ENCODE assay signal across 1 cellular context in the genomic region with DNA sequence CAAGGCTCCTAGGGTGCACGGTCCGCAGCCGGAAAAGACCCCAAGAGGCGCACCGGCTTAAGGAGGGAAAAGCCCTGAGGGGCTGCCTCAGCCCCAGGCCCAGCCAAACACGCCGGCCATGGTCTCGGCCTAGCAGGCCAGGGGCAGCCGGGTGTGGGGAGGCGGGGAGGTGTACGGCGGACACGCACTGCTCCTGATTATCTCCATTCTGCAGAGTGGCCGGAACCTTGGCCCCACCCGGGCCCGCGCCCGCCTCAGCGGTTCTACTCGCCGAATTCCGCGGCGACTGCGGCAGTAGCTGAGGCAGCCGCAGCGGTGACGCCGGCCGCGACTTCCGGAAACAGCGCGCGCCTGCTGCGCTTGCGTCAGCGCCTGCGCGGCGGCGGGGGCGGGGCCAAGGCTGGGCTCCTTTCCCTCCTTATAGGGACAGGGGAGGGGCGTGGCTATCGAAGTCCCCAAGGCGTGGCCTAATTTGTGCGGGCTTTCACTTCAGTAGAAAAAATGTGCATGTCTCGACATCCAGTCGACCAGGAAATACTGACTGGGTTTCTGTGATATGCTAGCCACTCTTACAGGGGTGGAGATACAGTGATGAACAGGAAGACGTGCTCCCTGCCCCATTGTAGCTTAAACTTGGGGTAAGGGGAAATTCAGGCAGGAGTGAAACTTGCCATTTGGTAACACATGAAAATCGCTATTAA.
A peak's percentile ranks its signal among the peaks of the same experiment; 100 is the strongest.
TF ChIP-seq lines count a peak whose summit lies in the region.

A gene with protein sequence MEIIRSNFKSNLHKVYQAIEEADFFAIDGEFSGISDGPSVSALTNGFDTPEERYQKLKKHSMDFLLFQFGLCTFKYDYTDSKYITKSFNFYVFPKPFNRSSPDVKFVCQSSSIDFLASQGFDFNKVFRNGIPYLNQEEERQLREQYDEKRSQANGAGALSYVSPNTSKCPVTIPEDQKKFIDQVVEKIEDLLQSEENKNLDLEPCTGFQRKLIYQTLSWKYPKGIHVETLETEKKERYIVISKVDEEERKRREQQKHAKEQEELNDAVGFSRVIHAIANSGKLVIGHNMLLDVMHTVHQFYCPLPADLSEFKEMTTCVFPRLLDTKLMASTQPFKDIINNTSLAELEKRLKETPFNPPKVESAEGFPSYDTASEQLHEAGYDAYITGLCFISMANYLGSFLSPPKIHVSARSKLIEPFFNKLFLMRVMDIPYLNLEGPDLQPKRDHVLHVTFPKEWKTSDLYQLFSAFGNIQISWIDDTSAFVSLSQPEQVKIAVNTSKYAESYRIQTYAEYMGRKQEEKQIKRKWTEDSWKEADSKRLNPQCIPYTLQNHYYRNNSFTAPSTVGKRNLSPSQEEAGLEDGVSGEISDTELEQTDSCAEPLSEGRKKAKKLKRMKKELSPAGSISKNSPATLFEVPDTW (minus strand): TSS at position 342 of the 701 bp plus-strand sequence. CDS start 135 bp downstream, at position 207.

TF ChIP-seq in K562, 482 proteins besides CTCF, POLR2A, EP300 and RAD21 (continued from another document and continues in another):
- TF ChIP-seq ZNF57 (CRISPR knock-in tag; IDR thresholded peaks at IDR 0.05) (no peak), ZNF274 (IDR thresholded peaks at IDR 0.05; ENCODE audit: borderline replicate concordance, low read depth, low read length) (no peak), TGIF2 (CRISPR knock-in tag; IDR thresholded peaks at IDR 0.05) (no peak), NR1H2 (CRISPR knock-in tag; IDR thresholded peaks at IDR 0.05) (no peak), ZNF76 (CRISPR knock-in tag; IDR thresholded peaks at IDR 0.05; ENCODE audit: borderline replicate concordance) (no peak), ETS2 (tag; IDR thresholded peaks at IDR 0.05; ENCODE audit: borderline replicate concordance, poor library complexity, severe bottlenecking) (no peak), RCOR1 (IDR thresholded peaks at IDR 0.05; ENCODE audit: borderline replicate concordance in 1 of 2, low read depth in 2 of 2, low read length in 2 of 2) (no peak; a peak in 1 of 4 replicates), TAF1 (IDR thresholded peaks at IDR 0.05; ENCODE audit: control insufficient read depth, extremely low read depth, insufficient read depth, low read length, severe bottlenecking) (peak; percentile 86), ATF1 (CRISPR knock-in tag; IDR thresholded peaks at IDR 0.05) (no peak), ATF1 (tag; IDR thresholded peaks at IDR 0.05) (peak; percentile 93), ZNF785 (CRISPR knock-in tag; IDR thresholded peaks at IDR 0.05) (no peak), ZNF165 (CRISPR knock-in tag; IDR thresholded peaks at IDR 0.05; ENCODE audit: borderline replicate concordance) (no peak), ASH1L (IDR thresholded peaks at IDR 0.05; ENCODE audit: borderline replicate concordance, low read depth, partially characterized antibody) (no peak), YBX1 (IDR thresholded peaks at IDR 0.05) (no peak), C11orf30 (IDR thresholded peaks at IDR 0.05; ENCODE audit: low read depth) (peak; percentile 46), XRCC4 (IDR thresholded peaks at IDR 0.05; ENCODE audit: extremely low read depth, insufficient read depth, insufficient read length) (no peak), MEIS2 (IDR thresholded peaks at IDR 0.05; ENCODE audit: partially characterized antibody) (peak; percentile 89), ZNF778 (CRISPR knock-in tag; IDR thresholded peaks at IDR 0.05) (no peak), TRIM28 (IDR thresholded peaks at IDR 0.05) (no peak), CHD1 (IDR thresholded peaks at IDR 0.05; ENCODE audit: low read length) (no peak), MBD2 (IDR thresholded peaks at IDR 0.05; ENCODE audit: borderline replicate concordance, low read depth) (peak; percentile 52), GATA2 (CRISPR knock-in tag; IDR thresholded peaks at IDR 0.05) (no peak), MYBL2 (IDR thresholded peaks at IDR 0.05; ENCODE audit: low read depth) (no peak), MYBL2 (CRISPR knock-in tag; IDR thresholded peaks at IDR 0.05; ENCODE audit: borderline replicate concordance) (no peak), ZNF174 (CRISPR knock-in tag; IDR thresholded peaks at IDR 0.05) (no peak), POLR3G (IDR thresholded peaks at IDR 0.05; ENCODE audit: extremely low read depth, insufficient read length, insufficient replicate concordance) (no peak), YY1 (IDR thresholded peaks at IDR 0.05; ENCODE audit: borderline replicate concordance in 1 of 3, control insufficient read depth in 1 of 3, extremely low read depth in 1 of 3, insufficient read depth in 3 of 3, insufficient read length in 1 of 3, insufficient replicate concordance in 2 of 3, low read depth in 1 of 3, low read length in 2 of 3) (peak in 2 of 3 experiments; percentile 30 to 50), SIX5 (IDR thresholded peaks at IDR 0.05; ENCODE audit: borderline replicate concordance in 1 of 2, insufficient read depth in 1 of 2, low read depth in 1 of 2, low read length in 2 of 2) (no peak), ETV5 (CRISPR knock-in tag; IDR thresholded peaks at IDR 0.05; ENCODE audit: low read depth) (peak; percentile 72)
- TF ChIP-seq, protein P1, sequence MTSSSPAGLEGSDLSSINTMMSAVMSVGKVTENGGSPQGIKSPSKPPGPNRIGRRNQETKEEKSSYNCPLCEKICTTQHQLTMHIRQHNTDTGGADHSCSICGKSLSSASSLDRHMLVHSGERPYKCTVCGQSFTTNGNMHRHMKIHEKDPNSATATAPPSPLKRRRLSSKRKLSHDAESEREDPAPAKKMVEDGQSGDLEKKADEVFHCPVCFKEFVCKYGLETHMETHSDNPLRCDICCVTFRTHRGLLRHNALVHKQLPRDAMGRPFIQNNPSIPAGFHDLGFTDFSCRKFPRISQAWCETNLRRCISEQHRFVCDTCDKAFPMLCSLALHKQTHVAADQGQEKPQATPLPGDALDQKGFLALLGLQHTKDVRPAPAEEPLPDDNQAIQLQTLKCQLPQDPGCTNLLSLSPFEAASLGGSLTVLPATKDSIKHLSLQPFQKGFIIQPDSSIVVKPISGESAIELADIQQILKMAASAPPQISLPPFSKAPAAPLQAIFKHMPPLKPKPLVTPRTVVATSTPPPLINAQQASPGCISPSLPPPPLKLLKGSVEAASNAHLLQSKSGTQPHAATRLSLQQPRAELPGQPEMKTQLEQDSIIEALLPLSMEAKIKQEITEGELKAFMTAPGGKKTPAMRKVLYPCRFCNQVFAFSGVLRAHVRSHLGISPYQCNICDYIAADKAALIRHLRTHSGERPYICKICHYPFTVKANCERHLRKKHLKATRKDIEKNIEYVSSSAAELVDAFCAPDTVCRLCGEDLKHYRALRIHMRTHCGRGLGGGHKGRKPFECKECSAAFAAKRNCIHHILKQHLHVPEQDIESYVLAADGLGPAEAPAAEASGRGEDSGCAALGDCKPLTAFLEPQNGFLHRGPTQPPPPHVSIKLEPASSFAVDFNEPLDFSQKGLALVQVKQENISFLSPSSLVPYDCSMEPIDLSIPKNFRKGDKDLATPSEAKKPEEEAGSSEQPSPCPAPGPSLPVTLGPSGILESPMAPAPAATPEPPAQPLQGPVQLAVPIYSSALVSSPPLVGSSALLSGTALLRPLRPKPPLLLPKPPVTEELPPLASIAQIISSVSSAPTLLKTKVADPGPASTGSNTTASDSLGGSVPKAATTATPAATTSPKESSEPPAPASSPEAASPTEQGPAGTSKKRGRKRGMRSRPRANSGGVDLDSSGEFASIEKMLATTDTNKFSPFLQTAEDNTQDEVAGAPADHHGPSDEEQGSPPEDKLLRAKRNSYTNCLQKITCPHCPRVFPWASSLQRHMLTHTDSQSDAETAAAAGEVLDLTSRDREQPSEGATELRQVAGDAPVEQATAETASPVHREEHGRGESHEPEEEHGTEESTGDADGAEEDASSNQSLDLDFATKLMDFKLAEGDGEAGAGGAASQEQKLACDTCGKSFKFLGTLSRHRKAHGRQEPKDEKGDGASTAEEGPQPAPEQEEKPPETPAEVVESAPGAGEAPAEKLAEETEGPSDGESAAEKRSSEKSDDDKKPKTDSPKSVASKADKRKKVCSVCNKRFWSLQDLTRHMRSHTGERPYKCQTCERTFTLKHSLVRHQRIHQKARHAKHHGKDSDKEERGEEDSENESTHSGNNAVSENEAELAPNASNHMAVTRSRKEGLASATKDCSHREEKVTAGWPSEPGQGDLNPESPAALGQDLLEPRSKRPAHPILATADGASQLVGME (CRISPR knock-in tag; IDR thresholded peaks at IDR 0.05): 0 out of 2 replicates have a peak, but pooled peaks have one; percentile 25
- TF ChIP-seq, protein P2, sequence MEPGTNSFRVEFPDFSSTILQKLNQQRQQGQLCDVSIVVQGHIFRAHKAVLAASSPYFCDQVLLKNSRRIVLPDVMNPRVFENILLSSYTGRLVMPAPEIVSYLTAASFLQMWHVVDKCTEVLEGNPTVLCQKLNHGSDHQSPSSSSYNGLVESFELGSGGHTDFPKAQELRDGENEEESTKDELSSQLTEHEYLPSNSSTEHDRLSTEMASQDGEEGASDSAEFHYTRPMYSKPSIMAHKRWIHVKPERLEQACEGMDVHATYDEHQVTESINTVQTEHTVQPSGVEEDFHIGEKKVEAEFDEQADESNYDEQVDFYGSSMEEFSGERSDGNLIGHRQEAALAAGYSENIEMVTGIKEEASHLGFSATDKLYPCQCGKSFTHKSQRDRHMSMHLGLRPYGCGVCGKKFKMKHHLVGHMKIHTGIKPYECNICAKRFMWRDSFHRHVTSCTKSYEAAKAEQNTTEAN (CRISPR knock-in tag; IDR thresholded peaks at IDR 0.05): peak; percentile 65; the same call in 1 of the 2 replicates
- TF ChIP-seq, protein P3, sequence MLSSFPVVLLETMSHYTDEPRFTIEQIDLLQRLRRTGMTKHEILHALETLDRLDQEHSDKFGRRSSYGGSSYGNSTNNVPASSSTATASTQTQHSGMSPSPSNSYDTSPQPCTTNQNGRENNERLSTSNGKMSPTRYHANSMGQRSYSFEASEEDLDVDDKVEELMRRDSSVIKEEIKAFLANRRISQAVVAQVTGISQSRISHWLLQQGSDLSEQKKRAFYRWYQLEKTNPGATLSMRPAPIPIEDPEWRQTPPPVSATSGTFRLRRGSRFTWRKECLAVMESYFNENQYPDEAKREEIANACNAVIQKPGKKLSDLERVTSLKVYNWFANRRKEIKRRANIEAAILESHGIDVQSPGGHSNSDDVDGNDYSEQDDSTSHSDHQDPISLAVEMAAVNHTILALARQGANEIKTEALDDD (IDR thresholded peaks at IDR 0.05): peak; percentile 70; the same call in 1 of the 2 replicates
- TF ChIP-seq, protein P4, sequence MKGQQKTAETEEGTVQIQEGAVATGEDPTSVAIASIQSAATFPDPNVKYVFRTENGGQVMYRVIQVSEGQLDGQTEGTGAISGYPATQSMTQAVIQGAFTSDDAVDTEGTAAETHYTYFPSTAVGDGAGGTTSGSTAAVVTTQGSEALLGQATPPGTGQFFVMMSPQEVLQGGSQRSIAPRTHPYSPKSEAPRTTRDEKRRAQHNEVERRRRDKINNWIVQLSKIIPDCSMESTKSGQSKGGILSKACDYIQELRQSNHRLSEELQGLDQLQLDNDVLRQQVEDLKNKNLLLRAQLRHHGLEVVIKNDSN (CRISPR knock-in tag; IDR thresholded peaks at IDR 0.05): no peak
- TF ChIP-seq, protein P5, sequence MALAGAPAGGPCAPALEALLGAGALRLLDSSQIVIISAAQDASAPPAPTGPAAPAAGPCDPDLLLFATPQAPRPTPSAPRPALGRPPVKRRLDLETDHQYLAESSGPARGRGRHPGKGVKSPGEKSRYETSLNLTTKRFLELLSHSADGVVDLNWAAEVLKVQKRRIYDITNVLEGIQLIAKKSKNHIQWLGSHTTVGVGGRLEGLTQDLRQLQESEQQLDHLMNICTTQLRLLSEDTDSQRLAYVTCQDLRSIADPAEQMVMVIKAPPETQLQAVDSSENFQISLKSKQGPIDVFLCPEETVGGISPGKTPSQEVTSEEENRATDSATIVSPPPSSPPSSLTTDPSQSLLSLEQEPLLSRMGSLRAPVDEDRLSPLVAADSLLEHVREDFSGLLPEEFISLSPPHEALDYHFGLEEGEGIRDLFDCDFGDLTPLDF (CRISPR knock-in tag; IDR thresholded peaks at IDR 0.05): no peak
- TF ChIP-seq, protein P6, sequence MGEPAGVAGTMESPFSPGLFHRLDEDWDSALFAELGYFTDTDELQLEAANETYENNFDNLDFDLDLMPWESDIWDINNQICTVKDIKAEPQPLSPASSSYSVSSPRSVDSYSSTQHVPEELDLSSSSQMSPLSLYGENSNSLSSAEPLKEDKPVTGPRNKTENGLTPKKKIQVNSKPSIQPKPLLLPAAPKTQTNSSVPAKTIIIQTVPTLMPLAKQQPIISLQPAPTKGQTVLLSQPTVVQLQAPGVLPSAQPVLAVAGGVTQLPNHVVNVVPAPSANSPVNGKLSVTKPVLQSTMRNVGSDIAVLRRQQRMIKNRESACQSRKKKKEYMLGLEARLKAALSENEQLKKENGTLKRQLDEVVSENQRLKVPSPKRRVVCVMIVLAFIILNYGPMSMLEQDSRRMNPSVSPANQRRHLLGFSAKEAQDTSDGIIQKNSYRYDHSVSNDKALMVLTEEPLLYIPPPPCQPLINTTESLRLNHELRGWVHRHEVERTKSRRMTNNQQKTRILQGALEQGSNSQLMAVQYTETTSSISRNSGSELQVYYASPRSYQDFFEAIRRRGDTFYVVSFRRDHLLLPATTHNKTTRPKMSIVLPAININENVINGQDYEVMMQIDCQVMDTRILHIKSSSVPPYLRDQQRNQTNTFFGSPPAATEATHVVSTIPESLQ (CRISPR knock-in tag; IDR thresholded peaks at IDR 0.05): no peak
- TF ChIP-seq, protein P7, sequence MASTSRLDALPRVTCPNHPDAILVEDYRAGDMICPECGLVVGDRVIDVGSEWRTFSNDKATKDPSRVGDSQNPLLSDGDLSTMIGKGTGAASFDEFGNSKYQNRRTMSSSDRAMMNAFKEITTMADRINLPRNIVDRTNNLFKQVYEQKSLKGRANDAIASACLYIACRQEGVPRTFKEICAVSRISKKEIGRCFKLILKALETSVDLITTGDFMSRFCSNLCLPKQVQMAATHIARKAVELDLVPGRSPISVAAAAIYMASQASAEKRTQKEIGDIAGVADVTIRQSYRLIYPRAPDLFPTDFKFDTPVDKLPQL (IDR thresholded peaks at IDR 0.05; ENCODE audit: extremely low read depth, insufficient read length): no peak
- TF ChIP-seq, protein P8, sequence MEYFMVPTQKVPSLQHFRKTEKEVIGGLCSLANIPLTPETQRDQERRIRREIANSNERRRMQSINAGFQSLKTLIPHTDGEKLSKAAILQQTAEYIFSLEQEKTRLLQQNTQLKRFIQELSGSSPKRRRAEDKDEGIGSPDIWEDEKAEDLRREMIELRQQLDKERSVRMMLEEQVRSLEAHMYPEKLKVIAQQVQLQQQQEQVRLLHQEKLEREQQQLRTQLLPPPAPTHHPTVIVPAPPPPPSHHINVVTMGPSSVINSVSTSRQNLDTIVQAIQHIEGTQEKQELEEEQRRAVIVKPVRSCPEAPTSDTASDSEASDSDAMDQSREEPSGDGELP (CRISPR knock-in tag; IDR thresholded peaks at IDR 0.05; ENCODE audit: borderline replicate concordance): peak; percentile 71; the same call in 1 of the 2 replicates
- TF ChIP-seq, protein P9, sequence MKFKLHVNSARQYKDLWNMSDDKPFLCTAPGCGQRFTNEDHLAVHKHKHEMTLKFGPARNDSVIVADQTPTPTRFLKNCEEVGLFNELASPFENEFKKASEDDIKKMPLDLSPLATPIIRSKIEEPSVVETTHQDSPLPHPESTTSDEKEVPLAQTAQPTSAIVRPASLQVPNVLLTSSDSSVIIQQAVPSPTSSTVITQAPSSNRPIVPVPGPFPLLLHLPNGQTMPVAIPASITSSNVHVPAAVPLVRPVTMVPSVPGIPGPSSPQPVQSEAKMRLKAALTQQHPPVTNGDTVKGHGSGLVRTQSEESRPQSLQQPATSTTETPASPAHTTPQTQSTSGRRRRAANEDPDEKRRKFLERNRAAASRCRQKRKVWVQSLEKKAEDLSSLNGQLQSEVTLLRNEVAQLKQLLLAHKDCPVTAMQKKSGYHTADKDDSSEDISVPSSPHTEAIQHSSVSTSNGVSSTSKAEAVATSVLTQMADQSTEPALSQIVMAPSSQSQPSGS (CRISPR knock-in tag; IDR thresholded peaks at IDR 0.05): no peak
